Comparison of ENCODE assay signal across 24 cellular contexts in genomic region chr13:91112191-91112579, GRCh38.
"Had no signal": no experiment of that assay in that cellular context is flagged by ENCODE, and none has a peak within 500 bp of the region (broad histone marks: within the 10 kb centered on the region; RNA-seq: fewer than 3 reads in every experiment).

No MANE protein-coding gene starts in this region.

- H3K36me3 Mint-ChIP-seq: memory B cell; natural killer cell treated with Interleukin-12 subunit alpha and Interleukin-12 subunit beta and Interleukin-15 and Interleukin-18, amount 100 ng/mL, for 72 hours; stimulated activated naive B cell treated with anti-CD40 and anti-IgM and Interleukin-4, amounts not matched to agents 10 μg/mL and 1 μg/mL and 100 μg/mL, for 72 hours had no signal

- H3K27me3 Mint-ChIP-seq: memory B cell; natural killer cell treated with Interleukin-12 subunit alpha and Interleukin-12 subunit beta and Interleukin-15 and Interleukin-18, amount 100 ng/mL, for 72 hours; stimulated activated naive B cell treated with anti-CD40 and anti-IgM and Interleukin-4, amounts not matched to agents 10 μg/mL and 1 μg/mL and 100 μg/mL, for 72 hours had no signal

- H3K4me3 ChIP-seq: coronary artery, left lung, lower lobe of right lung, right atrium auricular region, sigmoid colon, skin epidermis, testis, tibial nerve, upper lobe of right lung, vagina had no signal

- H3K27ac Mint-ChIP-seq: endodermal cell; memory B cell; natural killer cell treated with Interleukin-12 subunit alpha and Interleukin-12 subunit beta and Interleukin-15 and Interleukin-18, amount 100 ng/mL, for 72 hours; stimulated activated naive B cell treated with anti-CD40 and anti-IgM and Interleukin-4, amounts not matched to agents 10 μg/mL and 1 μg/mL and 100 μg/mL, for 72 hours; stimulated activated naive CD8-positive, alpha-beta T cell treated with anti-CD3 and anti-CD28 coated beads, Interleukin-15, amount 100 ng/mL, for 72 hours had no signal

- H3K9me3 ChIP-seq: left lung, lower lobe of right lung, neutrophil, right atrium auricular region, sigmoid colon, testis, tibial nerve, upper lobe of right lung, vagina had no signal

- H3K9me3 Mint-ChIP-seq: endodermal cell; stimulated activated naive CD8-positive, alpha-beta T cell treated with anti-CD3 and anti-CD28 coated beads, Interleukin-15, amount 100 ng/mL, for 72 hours had no signal

- H3K4me3 Mint-ChIP-seq: endodermal cell; memory B cell; natural killer cell treated with Interleukin-12 subunit alpha and Interleukin-12 subunit beta and Interleukin-15 and Interleukin-18, amount 100 ng/mL, for 72 hours; stimulated activated naive B cell treated with anti-CD40 and anti-IgM and Interleukin-4, amounts not matched to agents 10 μg/mL and 1 μg/mL and 100 μg/mL, for 72 hours; stimulated activated naive CD8-positive, alpha-beta T cell treated with anti-CD3 and anti-CD28 coated beads, Interleukin-15, amount 100 ng/mL, for 72 hours had no signal

- H3K36me3 ChIP-seq: left lung, lower lobe of right lung, neutrophil, right atrium auricular region, sigmoid colon, tibial nerve, upper lobe of right lung, vagina had no signal

- H3K27ac ChIP-seq: coronary artery, left lung, lower lobe of right lung, neutrophil, right atrium auricular region, sigmoid colon, skin epidermis, testis, tibial nerve, upper lobe of right lung, vagina had no signal

- H3K4me1 Mint-ChIP-seq: memory B cell; stimulated activated naive B cell treated with anti-CD40 and anti-IgM and Interleukin-4, amounts not matched to agents 10 μg/mL and 1 μg/mL and 100 μg/mL, for 72 hours; stimulated activated naive CD8-positive, alpha-beta T cell treated with anti-CD3 and anti-CD28 coated beads, Interleukin-15, amount 100 ng/mL, for 72 hours had no signal

- DNase-seq: effector CD4-positive, alpha-beta T cell; endodermal cell; foreskin melanocyte; head of caudate nucleus; hippocampal formation; left lung; lower lobe of right lung; midbrain; sigmoid colon; stimulated activated CD4-positive, alpha-beta T cell treated with anti-CD3 and anti-CD28 coated beads, Interleukin-2, amount 100 ng/mL, for 24 hours; stimulated activated CD4-positive, alpha-beta T cell treated with anti-CD3 and anti-CD28 coated beads, Interleukin-4, amount 100 ng/mL, for 4 hours; stimulated activated naive B cell treated with anti-CD40 and anti-IgM and Interleukin-4, amounts not matched to agents 10 μg/mL and 1 μg/mL and 100 μg/mL, for 72 hours; stimulated activated naive CD8-positive, alpha-beta T cell treated with anti-CD3 and anti-CD28 coated beads, Interleukin-15, amount 100 ng/mL, for 72 hours; testis; upper lobe of right lung had no signal

- H3K27me3 ChIP-seq: left lung, neutrophil, right atrium auricular region, sigmoid colon, testis, tibial nerve, upper lobe of right lung, vagina had no signal

- FAIRE-seq: endothelial cell of umbilical vein had no signal

- H3K4me1 ChIP-seq: left lung, lower lobe of right lung, right atrium auricular region, sigmoid colon, testis, tibial nerve, upper lobe of right lung, vagina had no signal

- ATAC-seq: left lung; lower lobe of right lung; natural killer cell treated with Interleukin-12 subunit alpha and Interleukin-12 subunit beta and Interleukin-15 and Interleukin-18, amount 100 ng/mL, for 72 hours; stimulated activated naive B cell treated with anti-CD40 and anti-IgM and Interleukin-4, amounts not matched to agents 10 μg/mL and 1 μg/mL and 100 μg/mL, for 72 hours; stimulated activated naive CD8-positive, alpha-beta T cell treated with anti-CD3 and anti-CD28 coated beads, Interleukin-15, amount 100 ng/mL, for 72 hours; upper lobe of right lung had no signal
